9 cellular contexts compared by ENCODE assay signal in genomic region chr4:142656178-142656577, GRCh38.
A peak's percentile ranks its signal among the peaks of the same experiment; 100 is the strongest.
DNase-seq lines count a peak whose midpoint lies in the region; ATAC-seq and TF ChIP-seq lines count a peak whose summit lies in the region.
"Had no signal": no experiment of that assay in that cellular context is flagged by ENCODE, and none has a peak within 500 bp of the region (broad histone marks: within the 10 kb centered on the region; RNA-seq: fewer than 3 reads in every experiment).

No MANE protein-coding gene starts in this region.

- TF ChIP-seq CTCF in lower lobe of right lung (IDR thresholded peaks at IDR 0.05) = no peak

- no peak overlapping the region for H3K27ac ChIP-seq in lower lobe of right lung

- intact Hi-C loops in lower lobe of right lung (cut with DNase I) = no loop called here

- H3K27me3 ChIP-seq in lower lobe of right lung (ENCODE audit: low read depth) = no peaks in the 10 kb centered on the region

- DNase-seq in ACHN (peak; percentile 9), HK-2 (ENCODE audit: unreplicated experiment) (peak; percentile 21), iris pigment epithelial cell (ENCODE audit: low read depth) (peak; percentile 17), Ammon's horn (ENCODE audit: low spot score) (no peak), lower lobe of right lung (no peak), SKM-1 (lab: John Stamatoyannopoulos, UW; ENCODE audit: unreplicated experiment) (no peak)
- peak; percentile 34 for DNase-seq in activated naive CD4-positive, alpha-beta T cell treated with anti-CD3 and anti-CD28 coated beads, Interleukin-2, amount 50 U/mL, for 16 hours
- DNase-seq: NCI-H526 treated with DMSO at 0.1 percent for 48 hours had no signal

- no peak overlapping the region for H3K4me3 ChIP-seq in lower lobe of right lung

- no peaks in the 10 kb centered on the region for H3K36me3 ChIP-seq in lower lobe of right lung

- ATAC-seq in HG03354 (IDR thresholded peaks at IDR 0.05; ENCODE audit: poor library complexity, severe bottlenecking, unreplicated experiment) (no peak), lower lobe of right lung (no peak)

- in situ Hi-C loops in ACHN (cut with HindIII; ENCODE audit: low pct_ligation_motif_present, low pct_unique_long_range_greater_than_20kb, low sequenced_read_pairs) = no loop called here

- H3K9me3 ChIP-seq in lower lobe of right lung = peaks cover 50% of the 10 kb centered on the region

- H3K4me1 ChIP-seq in lower lobe of right lung = no peaks in the 10 kb centered on the region

Comparison
In these comparisons a context has a peak if more than half of its experiments do, and no peak if none do; other contexts are left out.
1. DNase-seq: peak in ACHN (single experiment), HK-2 (single experiment), activated naive CD4-positive, alpha-beta T cell treated with anti-CD3 and anti-CD28 coated beads, Interleukin-2, amount 50 U/mL, for 16 hours (single experiment) and iris pigment epithelial cell (single experiment); none in Ammon's horn (single experiment), lower lobe of right lung (single experiment) and SKM-1 (single experiment).